Comparison of ENCODE assay signal across 10 cellular contexts in the genomic region with DNA sequence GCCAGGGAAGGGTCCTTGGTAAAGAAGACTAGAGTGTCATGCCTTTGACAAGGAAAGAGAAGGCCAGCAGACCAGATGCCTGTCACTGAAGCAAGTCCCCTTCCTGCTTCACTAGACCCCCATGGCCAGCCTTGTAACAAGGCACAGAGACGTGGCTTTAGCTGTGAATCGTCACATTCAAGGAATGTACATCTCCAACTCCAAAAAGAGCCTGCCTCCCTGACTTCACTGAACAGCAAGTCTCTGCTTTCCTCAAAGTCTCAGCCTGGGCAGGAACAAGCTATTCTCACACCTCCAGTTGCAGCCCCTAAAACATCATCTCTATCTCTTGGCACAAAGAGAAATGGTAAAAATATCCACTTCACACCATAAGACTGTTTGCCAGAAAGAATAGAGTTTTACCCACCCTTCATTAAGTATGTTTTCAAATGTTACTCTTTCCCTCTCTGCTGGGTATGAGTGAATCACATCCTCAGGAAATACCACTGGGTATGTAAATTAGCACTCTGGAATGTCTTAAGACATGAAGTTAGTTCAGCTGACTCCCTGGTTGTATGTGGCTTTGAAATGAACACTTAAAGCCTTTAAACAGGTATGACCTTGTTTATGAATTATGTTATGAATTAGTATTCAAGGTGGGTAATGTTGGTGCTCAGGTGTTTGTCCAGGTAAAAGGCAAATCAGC. TPM values are rescaled to one million over a fixed set of nuclear protein-coding genes. Genes with fewer than 3 reads are reported as not detected.
A peak's percentile ranks its signal among the peaks of the same experiment; 100 is the strongest.
DNase-seq lines count a peak whose midpoint lies in the region; TF ChIP-seq lines count a peak whose summit lies in the region.
"Had no signal": no experiment of that assay in that cellular context is flagged by ENCODE, and none has a peak within 500 bp of the region (broad histone marks: within the 10 kb centered on the region; RNA-seq: fewer than 3 reads in every experiment).

No MANE protein-coding gene starts in this region.

- no peaks in the 10 kb centered on the region for H3K9me3 Mint-ChIP-seq in CD8-positive, alpha-beta memory T cell
- no peaks in the 10 kb centered on the region for H3K9me3 Mint-ChIP-seq in activated CD4-positive, alpha-beta memory T cell treated with anti-CD3 and anti-CD28 coated beads for 36 hours

- peak overlapping the region in 1 of 7 donors; percentile 37 for H3K4me3 Mint-ChIP-seq in CD8-positive, alpha-beta memory T cell
- H3K4me3 Mint-ChIP-seq in activated CD4-positive, alpha-beta memory T cell treated with anti-CD3 and anti-CD28 coated beads for 36 hours, result no peak overlapping the region

- H3K9ac ChIP-seq in colonic mucosa (ENCODE audit: low read depth in 2 of 2, low read length in 2 of 2), result no peak overlapping the region
- H3K9ac ChIP-seq: KMS-11 had no signal

- peaks cover 38 to 79% (median 58%) of the 10 kb centered on the region in 3 donors for H3K4me1 Mint-ChIP-seq in CD8-positive, alpha-beta memory T cell
- H3K4me1 Mint-ChIP-seq in activated CD4-positive, alpha-beta memory T cell treated with anti-CD3 and anti-CD28 coated beads for 36 hours (ENCODE audit: low read depth), result peaks cover 5% of the 10 kb centered on the region

- H3K4me1 ChIP-seq in CD8-positive, alpha-beta memory T cell (ENCODE audit: insufficient read depth, low read length), result no peaks in the 10 kb centered on the region
- peaks cover 10% of the 10 kb centered on the region for H3K4me1 ChIP-seq in colonic mucosa

- no peaks in the 10 kb centered on the region for H3K27me3 ChIP-seq in CD8-positive, alpha-beta memory T cell (ENCODE audit: insufficient read depth, low read length, poor library complexity, severe bottlenecking)
- H3K27me3 ChIP-seq in colonic mucosa, result no peaks in the 10 kb centered on the region

- TF ChIP-seq CTCF in colonic mucosa (IDR thresholded peaks at IDR 0.05), result no peak

- POLR2A ChIA-PET in CD8-positive, alpha-beta memory T cell (lab: Charles Lee), result no interaction called here
- POLR2A ChIA-PET in activated CD4-positive, alpha-beta memory T cell treated with anti-CD3 and anti-CD28 coated beads for 36 hours (lab: Charles Lee), result no interaction called here

- no peak overlapping the region for H3K4me3 ChIP-seq in CD8-positive, alpha-beta memory T cell (ENCODE audit: low read length)
- H3K4me3 ChIP-seq in colonic mucosa, result no peak overlapping the region

- H3K27ac ChIP-seq in CD8-positive, alpha-beta memory T cell (ENCODE audit: low read depth, low read length), result no peak overlapping the region
- peak overlapping the region; percentile 78 for H3K27ac ChIP-seq in colonic mucosa
- H3K27ac ChIP-seq: KMS-11 had no signal

- CTCF ChIA-PET in CD8-positive, alpha-beta memory T cell (lab: Charles Lee), result interaction anchor here (0.7 to 2.2 kb wide), 2 partner anchors 46 to 79 kb away, joined by 3 to 9 read pairs; partner anchors contain the start of gene NT5E
- CTCF ChIA-PET in activated CD4-positive, alpha-beta memory T cell treated with anti-CD3 and anti-CD28 coated beads for 36 hours (lab: Charles Lee), result interaction anchor here (1.2 kb wide), 1 partner anchor 79 kb away, joined by 3 read pairs; no protein-coding TSS in a partner anchor

- H3K27me3 Mint-ChIP-seq in CD8-positive, alpha-beta memory T cell, result peaks cover 0 to under 1% of the 10 kb centered on the region in 2 donors
- H3K27me3 Mint-ChIP-seq in activated CD4-positive, alpha-beta memory T cell treated with anti-CD3 and anti-CD28 coated beads for 36 hours, result no peaks in the 10 kb centered on the region

- no peak for DNase-seq in CD8-positive, alpha-beta memory T cell
- DNase-seq in LoVo (ENCODE audit: low spot score), result peak; percentile 57
- no peak for DNase-seq in colonic mucosa
- peak; percentile 48 for DNase-seq in myocyte (ENCODE audit: low read depth)
- DNase-seq in activated CD4-positive, alpha-beta memory T cell treated with anti-CD3 and anti-CD28 coated beads for 36 hours, result no peak
- no peak for DNase-seq in activated gamma-delta T cell treated with Interleukin-2 at 50 U/mL for 16 hours
- no peak for DNase-seq in globus pallidus (ENCODE audit: low spot score)
- DNase-seq in stimulated activated CD4-positive, alpha-beta T cell treated with anti-CD3 and anti-CD28 coated beads, Interleukin-4, amount 100 ng/mL, for 24 hours, result no peak
- DNase-seq: naive thymus-derived CD4-positive, alpha-beta T cell had no signal

- H3K36me3 ChIP-seq in CD8-positive, alpha-beta memory T cell (ENCODE audit: insufficient read depth, low read length), result no peaks in the 10 kb centered on the region
- no peaks in the 10 kb centered on the region for H3K36me3 ChIP-seq in colonic mucosa

- H3K27ac Mint-ChIP-seq in CD8-positive, alpha-beta memory T cell, result peak overlapping the region in 5 of 8 donors; percentile 9 to 88 (median 25)
- no peak overlapping the region for H3K27ac Mint-ChIP-seq in activated CD4-positive, alpha-beta memory T cell treated with anti-CD3 and anti-CD28 coated beads for 36 hours

- no peaks in the 10 kb centered on the region for H3K9me3 ChIP-seq in CD8-positive, alpha-beta memory T cell (ENCODE audit: low read length)
- no peaks in the 10 kb centered on the region for H3K9me3 ChIP-seq in colonic mucosa

- no peaks in the 10 kb centered on the region for H3K36me3 Mint-ChIP-seq in CD8-positive, alpha-beta memory T cell
- H3K36me3 Mint-ChIP-seq in activated CD4-positive, alpha-beta memory T cell treated with anti-CD3 and anti-CD28 coated beads for 36 hours, result no peaks in the 10 kb centered on the region

- intact Hi-C loops in colonic mucosa (cut with DNase I), result no loop called here
- intact Hi-C loops in activated CD4-positive, alpha-beta memory T cell treated with anti-CD3 and anti-CD28 coated beads for 36 hours (cut with micrococcal nuclease), result no loop called here

RNA-seq across cellular contexts. Expression of gene NT5E, which starts 46.4 kb away (rescaled TPM):
- total RNA-seq in CD8-positive, alpha-beta memory T cell, result 10 to 100 TPM; 14.8 to 15.4 TPM
- 32.7 TPM for polyA plus RNA-seq in CD8-positive, alpha-beta memory T cell
- total RNA-seq in colonic mucosa, result 10 to 100 TPM; 18.6 to 28.0 TPM
- total RNA-seq in myocyte, result 29.4 and 42.7 TPM in 2 replicates
- 37.9 TPM for polyA plus RNA-seq in myocyte (2012)
- 1 to 10 TPM; 3.7 to 3.8 TPM for total RNA-seq in activated CD4-positive, alpha-beta memory T cell treated with anti-CD3 and anti-CD28 coated beads for 36 hours

Comparison
In these comparisons a context has a peak if more than half of its experiments do, and no peak if none do; other contexts are left out.
1. DNase-seq: peak in LoVo (single experiment) and myocyte (single experiment); none in CD8-positive, alpha-beta memory T cell (0 of 5), colonic mucosa (single experiment), activated CD4-positive, alpha-beta memory T cell treated with anti-CD3 and anti-CD28 coated beads for 36 hours (single experiment), activated gamma-delta T cell treated with Interleukin-2 at 50 U/mL for 16 hours (single experiment), globus pallidus (single experiment) and stimulated activated CD4-positive, alpha-beta T cell treated with anti-CD3 and anti-CD28 coated beads, Interleukin-4, amount 100 ng/mL, for 24 hours (single experiment).